ENCODE assay signal across 21 cellular contexts in the genomic region with DNA sequence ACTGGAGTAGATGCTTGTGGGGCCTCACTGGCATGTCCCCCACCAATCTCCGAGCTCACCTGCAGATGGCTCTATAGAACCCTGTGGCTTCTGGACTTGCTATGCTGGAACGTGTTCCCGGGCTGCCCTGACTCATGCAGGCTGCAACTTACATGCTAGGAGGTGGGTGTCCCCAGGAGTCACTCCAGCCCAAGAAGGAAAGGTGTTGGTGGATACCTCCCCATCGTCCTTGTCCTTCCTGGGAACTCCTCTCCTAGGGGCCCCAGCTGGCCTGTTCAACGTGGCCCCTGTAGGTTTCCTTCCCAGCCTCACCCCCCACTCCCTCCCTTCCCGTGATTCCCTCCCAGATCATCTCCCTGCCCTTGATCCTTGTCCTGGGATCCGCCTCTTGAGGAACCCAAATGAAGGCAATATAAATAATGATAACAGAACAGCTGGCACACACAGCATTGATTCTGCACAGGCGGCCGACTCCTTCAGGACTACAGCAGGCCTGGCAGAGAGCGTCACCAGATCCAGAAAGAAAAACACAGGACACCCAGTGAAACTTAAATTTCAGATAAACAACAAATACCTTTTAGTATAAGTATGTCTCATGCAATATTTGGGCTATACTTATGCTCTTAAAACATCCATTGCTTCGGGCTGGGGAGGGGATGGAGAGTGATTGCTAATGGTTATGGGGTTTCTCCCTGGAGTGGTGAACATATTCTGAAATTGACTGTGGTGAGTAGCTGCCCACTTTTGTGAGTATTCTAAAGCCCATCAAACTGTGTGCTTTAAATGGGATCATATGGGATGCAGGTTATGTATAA.
A peak's percentile ranks its signal among the peaks of the same experiment; 100 is the strongest.
DNase-seq lines count a peak whose midpoint lies in the region; ATAC-seq, FAIRE-seq and TF ChIP-seq lines count a peak whose summit lies in the region.
"Had no signal": no experiment of that assay in that cellular context is flagged by ENCODE, and none has a peak within 500 bp of the region (broad histone marks: within the 10 kb centered on the region; RNA-seq: fewer than 3 reads in every experiment).

No MANE protein-coding gene starts in this region.

- no peaks in the 10 kb centered on the region for H3K27me3 ChIP-seq in K562 (ENCODE audit: control insufficient read depth in 2 of 2, insufficient read depth in 2 of 2, low read length in 2 of 2)
- H3K27me3 ChIP-seq in spleen (replicated peaks in 1 of 7): peaks cover 0 to 6% (median 0%) of the 10 kb centered on the region in 7 donors
- H3K27me3 ChIP-seq: tibial artery had no signal

- in situ Hi-C loops in K562 (cut with MboI): no loop called here

- H3K36me3 ChIP-seq in K562 (ENCODE audit: control insufficient read depth, insufficient read depth, low read length) (no peaks in the 10 kb centered on the region), spleen (no peaks in the 10 kb centered on the region)
- H3K36me3 ChIP-seq: neutrophil, tibial artery had no signal

- peak; percentile 42 for DNase-seq in activated effector memory CD4-positive, alpha-beta T cell treated with anti-CD3 and anti-CD28 coated beads, Interleukin-2, amount 50 U/mL, for 16 hours
- no peak for DNase-seq in activated effector memory CD4-positive, alpha-beta T cell treated with Interleukin-2 at 50 U/mL for 16 hours
- DNase-seq in K562 (ENCODE audit: extremely low read depth in 1 of 4, low spot score in 3 of 4) (no peak), left colon (peak; percentile 15 to 39), spleen (peak; percentile 38), LoVo (ENCODE audit: low spot score) (no peak), DMS79 (lab: John Stamatoyannopoulos, UW) (no peak)
- DNase-seq in activated CD4-positive, alpha-beta memory T cell treated with anti-CD3 and anti-CD28 coated beads, Interleukin-2, amount 10 ng/mL, durations not matched to agents 7 days and 5 days: no peak
- DNase-seq: activated CD4-positive, alpha-beta T cell treated with anti-CD3 and anti-CD28 coated beads, Interleukin-2, amount 10 ng/mL, durations not matched to agents 7 days and 5 days; foreskin melanocyte; Kasumi-1; mesendoderm; NCI-H1436 treated with DMSO at 0.1 percent for 48 hours; NCI-H446 treated with DMSO at 0.1 percent for 48 hours; stimulated activated CD4-positive, alpha-beta T cell treated with anti-CD3 and anti-CD28 coated beads, Interleukin-4, amount 100 ng/mL, for 24 hours; T1000 had no signal

- peaks cover 42 to 73% of the 10 kb centered on the region in 2 experiments for H3K4me1 ChIP-seq in K562 (replicated peaks in 1 of 2; ENCODE audit: control insufficient read depth in 2 of 2, insufficient read depth in 2 of 2, low read length in 2 of 2)
- H3K4me1 ChIP-seq in spleen: peaks cover 8 to 40% (median 30%) of the 10 kb centered on the region in 6 donors

- TF ChIP-seq POLR2A in K562 (conservative IDR thresholded peaks at IDR 0.05) (no peak), spleen (IDR thresholded peaks at IDR 0.05) (no peak)

- H3K4me3 Mint-ChIP-seq in activated CD4-positive, alpha-beta memory T cell treated with anti-CD3 and anti-CD28 coated beads, Interleukin-2, amount 10 ng/mL, durations not matched to agents 7 days and 5 days: no peak overlapping the region
- H3K4me3 Mint-ChIP-seq: activated CD4-positive, alpha-beta T cell treated with anti-CD3 and anti-CD28 coated beads, Interleukin-2, amount 10 ng/mL, durations not matched to agents 7 days and 5 days; brain; CD8-positive, alpha-beta T cell had no signal

- H3K9me3 ChIP-seq in K562 (replicated peaks; ENCODE audit: control insufficient read depth, insufficient read depth, low read depth, low read length) (no peaks in the 10 kb centered on the region), spleen (no peaks in the 10 kb centered on the region)
- H3K9me3 ChIP-seq: neutrophil, tibial artery had no signal

- no peak overlapping the region for H3K9ac ChIP-seq in K562 (ENCODE audit: insufficient read depth in 1 of 2, low read depth in 2 of 2, low read length in 2 of 2)

- WGBS in K562 (ENCODE audit: insufficient coverage, low coverage, missing lambda C conversion rate): 72% methylated on average over 11 of the region's 11 CpGs
- WGBS in spleen, 5 donors: 83 to 91% (median 87%) methylated on average over 11 of the region's 11 CpGs

- no peaks in the 10 kb centered on the region for H3K9me3 Mint-ChIP-seq in activated CD4-positive, alpha-beta memory T cell treated with anti-CD3 and anti-CD28 coated beads, Interleukin-2, amount 10 ng/mL, durations not matched to agents 7 days and 5 days
- H3K9me3 Mint-ChIP-seq: activated CD4-positive, alpha-beta T cell treated with anti-CD3 and anti-CD28 coated beads, Interleukin-2, amount 10 ng/mL, durations not matched to agents 7 days and 5 days; CD8-positive, alpha-beta T cell had no signal

- no peaks in the 10 kb centered on the region for H4K20me1 ChIP-seq in K562 (replicated peaks; ENCODE audit: control insufficient read depth, insufficient read depth, low read length)

- no TSS peak for BruUV-seq in K562 (replicated peaks; lab: Mats Ljungman, UMichigan)

- ATAC-seq in K562 (no peak), left colon (peak; percentile 25)
- ATAC-seq: CD8-positive, alpha-beta T cell had no signal

- TF ChIP-seq EP300 in K562 (IDR thresholded peaks at IDR 0.05; ENCODE audit: low read length): no peak

- TF ChIP-seq CTCF in K562 (IDR thresholded peaks at IDR 0.05 in 2 of 3, conservative IDR thresholded peaks at IDR 0.05 in 1 of 3; ENCODE audit: insufficient read depth in 2 of 3, low read depth in 1 of 3, low read length in 3 of 3): no peak
- TF ChIP-seq CTCF in spleen (IDR thresholded peaks at IDR 0.05 in 8 of 11, conservative IDR thresholded peaks at IDR 0.05 in 3 of 11): no peak

- CTCF ChIA-PET in K562 (lab: Yijun Ruan, JAX; ENCODE audit: low intra/inter-chr PET ratio): interaction anchor here (0.7 to 1.0 kb wide), 2 partner anchors 89 to 137 kb away, joined by 3 to 5 read pairs; no protein-coding TSS in a partner anchor
- CTCF ChIA-PET in activated CD4-positive, alpha-beta memory T cell treated with anti-CD3 and anti-CD28 coated beads, Interleukin-2, amount 10 ng/mL, durations not matched to agents 7 days and 5 days (lab: Charles Lee): interaction anchor here (1.0 to 1.2 kb wide), 3 partner anchors 11 to 29 kb away, joined by 3 to 5 read pairs (median 3); no protein-coding TSS in a partner anchor

- no peak overlapping the region for H3K27ac ChIP-seq in K562 (ENCODE audit: extremely low read depth, low read depth, low read length)
- H3K27ac ChIP-seq in spleen: no peak overlapping the region
- H3K27ac ChIP-seq: neutrophil had no signal

- peak; percentile 23 for FAIRE-seq in K562 (lab: Jason Lieb, UNC)
- FAIRE-seq: H54 had no signal

- H3K79me2 ChIP-seq in K562 (ENCODE audit: control insufficient read depth, insufficient read depth, low read length): no peaks in the 10 kb centered on the region; the same call in 2 of the 3 replicates

- H3K27ac Mint-ChIP-seq in activated CD4-positive, alpha-beta memory T cell treated with anti-CD3 and anti-CD28 coated beads, Interleukin-2, amount 10 ng/mL, durations not matched to agents 7 days and 5 days: no peak overlapping the region
- H3K27ac Mint-ChIP-seq: activated CD4-positive, alpha-beta T cell treated with anti-CD3 and anti-CD28 coated beads, Interleukin-2, amount 10 ng/mL, durations not matched to agents 7 days and 5 days; CD8-positive, alpha-beta T cell had no signal

- TF ChIP-seq RAD21 in K562 (CRISPR knock-in tag; conservative IDR thresholded peaks at IDR 0.05 in 1 of 2, IDR thresholded peaks at IDR 0.05 in 1 of 2): no peak

- H3K36me3 Mint-ChIP-seq in activated CD4-positive, alpha-beta memory T cell treated with anti-CD3 and anti-CD28 coated beads, Interleukin-2, amount 10 ng/mL, durations not matched to agents 7 days and 5 days (ENCODE audit: low read depth): no peaks in the 10 kb centered on the region
- H3K36me3 Mint-ChIP-seq: brain; CD8-positive, alpha-beta T cell had no signal

- H3K9me1 ChIP-seq in K562 (ENCODE audit: control insufficient read depth, insufficient read depth, low read length): no peaks in the 10 kb centered on the region

- no peak overlapping the region for H2AFZ ChIP-seq in K562 (ENCODE audit: low read depth, low read length)

- H3K4me2 ChIP-seq in K562 (ENCODE audit: insufficient read depth, low read length): no peak overlapping the region

- H3K4me3 ChIP-seq in K562 (no peak overlapping the region), spleen (no peak overlapping the region)
- H3K4me3 ChIP-seq: tibial artery had no signal

- no peaks in the 10 kb centered on the region for H3K4me1 Mint-ChIP-seq in activated CD4-positive, alpha-beta memory T cell treated with anti-CD3 and anti-CD28 coated beads, Interleukin-2, amount 10 ng/mL, durations not matched to agents 7 days and 5 days
- H3K4me1 Mint-ChIP-seq: activated CD4-positive, alpha-beta T cell treated with anti-CD3 and anti-CD28 coated beads, Interleukin-2, amount 10 ng/mL, durations not matched to agents 7 days and 5 days had no signal

- POLR2A ChIA-PET in K562 (lab: Yijun Ruan, JAX): interaction anchor here (0.6 to 1.5 kb wide), 3 partner anchors 10 to 161 kb away, joined by 3 read pairs; no protein-coding TSS in a partner anchor
- POLR2A ChIA-PET in activated CD4-positive, alpha-beta memory T cell treated with anti-CD3 and anti-CD28 coated beads, Interleukin-2, amount 10 ng/mL, durations not matched to agents 7 days and 5 days (lab: Charles Lee): no interaction called here

- peaks cover 2% of the 10 kb centered on the region for H3K27me3 Mint-ChIP-seq in activated CD4-positive, alpha-beta memory T cell treated with anti-CD3 and anti-CD28 coated beads, Interleukin-2, amount 10 ng/mL, durations not matched to agents 7 days and 5 days
- H3K27me3 Mint-ChIP-seq: activated CD4-positive, alpha-beta T cell treated with anti-CD3 and anti-CD28 coated beads, Interleukin-2, amount 10 ng/mL, durations not matched to agents 7 days and 5 days; brain had no signal

- intact Hi-C loops in K562 (cut with micrococcal nuclease) (loop anchor here (5.0 kb wide), 1 partner anchor 75 kb away; no protein-coding TSS in a partner anchor), left colon (cut with DNase I, micrococcal nuclease) (no loop called here), spleen (cut with DNase I; ENCODE audit: low total_unique reads) (no loop called here)

TF ChIP-seq in K562, 482 proteins besides CTCF, POLR2A, EP300 and RAD21:
- TF ChIP-seq ARNT (IDR thresholded peaks at IDR 0.05) (peak in 1 of 2 experiments; percentile 22; a peak in 1 of 4 replicates), GTF2E2 (tag; IDR thresholded peaks at IDR 0.05) (no peak), MAFF (IDR thresholded peaks at IDR 0.05; ENCODE audit: low read length) (no peak), FOXK2 (conservative IDR thresholded peaks at IDR 0.05 in 1 of 2, IDR thresholded peaks at IDR 0.05 in 1 of 2; ENCODE audit: low read depth in 2 of 2) (no peak), FOXK1 (CRISPR knock-in tag; IDR thresholded peaks at IDR 0.05; ENCODE audit: borderline replicate concordance) (0 out of 2 replicates have a peak, but pooled peaks have one; percentile 20), HDAC1 (IDR thresholded peaks at IDR 0.05) (peak in 1 of 2 experiments; percentile 92; a peak in 1 of 4 replicates), MCM7 (IDR thresholded peaks at IDR 0.05) (no peak), ZNF780A (CRISPR knock-in tag; IDR thresholded peaks at IDR 0.05) (no peak)

Comparison
In these comparisons a context has a peak if more than half of its experiments do, and no peak if none do; other contexts are left out.
1. DNase-seq: peak in activated effector memory CD4-positive, alpha-beta T cell treated with anti-CD3 and anti-CD28 coated beads, Interleukin-2, amount 50 U/mL, for 16 hours (single experiment), left colon (2 of 2) and spleen (single experiment); none in activated effector memory CD4-positive, alpha-beta T cell treated with Interleukin-2 at 50 U/mL for 16 hours (single experiment), K562 (0 of 4), LoVo (single experiment), activated CD4-positive, alpha-beta memory T cell treated with anti-CD3 and anti-CD28 coated beads, Interleukin-2, amount 10 ng/mL, durations not matched to agents 7 days and 5 days (single experiment) and DMS79 (single experiment).